In genomic region chr4:15416357-15417327, GRCh38 we compare ENCODE assay signal across 2 cellular contexts.
TF ChIP-seq lines count a peak whose summit lies in the region.

No MANE protein-coding gene starts in this region.

TF ChIP-seq in GM23338, 12 proteins besides CTCF, POLR2A, EP300 and RAD21:
- TF ChIP-seq ZNF331 (CRISPR knock-in tag; IDR thresholded peaks at IDR 0.05; ENCODE audit: low read depth), result no peak

TF ChIP-seq in endothelial cell of umbilical vein, 7 proteins besides CTCF, POLR2A, EP300 and RAD21:
- TF ChIP-seq FOS (IDR thresholded peaks at IDR 0.05; ENCODE audit: borderline replicate concordance, insufficient read depth, low read length) (no peak), JUN (IDR thresholded peaks at IDR 0.05; ENCODE audit: borderline replicate concordance, insufficient read depth, insufficient read length, low read depth) (no peak), GATA2 (IDR thresholded peaks at IDR 0.05; ENCODE audit: insufficient read depth, insufficient read length, low read depth, low read length) (no peak), POLR2AphosphoS5 (IDR thresholded peaks at IDR 0.05; ENCODE audit: insufficient read depth, low read depth, low read length) (no peak), MYC (IDR thresholded peaks at IDR 0.05; ENCODE audit: low read depth, low read length) (no peak), EZH2 (IDR thresholded peaks at IDR 0.05; ENCODE audit: borderline replicate concordance, low read depth, low read length, severe bottlenecking) (no peak)
